Comparison of ENCODE assay signal across 10 cellular contexts in genomic region chr3:10099030-10099429, GRCh38. TPM values are rescaled to one million over a fixed set of nuclear protein-coding genes. Genes with fewer than 3 reads are reported as not detected.
"Had no signal": no experiment of that assay in that cellular context is flagged by ENCODE, and none has a peak within 500 bp of the region (broad histone marks: within the 10 kb centered on the region; RNA-seq: fewer than 3 reads in every experiment).

No MANE protein-coding gene starts in this region.

- H2AFZ ChIP-seq: GM23248 had no signal

- H3K9ac ChIP-seq: GM23248 had no signal

- H3K27ac ChIP-seq: GM23248 had no signal

- DNase-seq: GM23248, GOT3, H7, HFFc6, IMR-90 had no signal

- ATAC-seq: HCT116, K562 had no signal

- H3K9me3 ChIP-seq: HAP-1 had no signal

- H3K9me3 Mint-ChIP-seq: HFFc6 had no signal

- H3K4me1 ChIP-seq: HAP-1 had no signal

- H3K4me3 ChIP-seq: GM23248, HAP-1, K562 had no signal

- H3K27ac Mint-ChIP-seq: HFFc6 had no signal

- H3K4me3 Mint-ChIP-seq: HFFc6 had no signal

RNA-seq across cellular contexts. Expression of gene FANCD2OS, which starts 9.0 kb away (rescaled TPM):
- total RNA-seq: GM23248, H4, H7, HFFc6, HT1080, IMR-90, K562 had no signal
